8 cellular contexts compared by ENCODE assay signal in genomic region chr1:21344750-21345443, GRCh38. TPM values are rescaled to one million over a fixed set of nuclear protein-coding genes. Genes with fewer than 3 reads are reported as not detected.
DNase-seq lines count a peak whose midpoint lies in the region; ATAC-seq lines count a peak whose summit lies in the region.

No MANE protein-coding gene starts in this region.

- H3K27me3 ChIP-seq in iPS-20b (ENCODE audit: insufficient read depth, low read length) = peaks cover 41% of the 10 kb centered on the region

- no peaks in the 10 kb centered on the region for H3K9me3 ChIP-seq in iPS-20b (ENCODE audit: insufficient read depth, low read depth, low read length)

- H3K4me3 ChIP-seq in iPS-20b (ENCODE audit: low read length) = peak overlapping the region; percentile 75

- no peaks in the 10 kb centered on the region for H3K36me3 ChIP-seq in iPS-20b (ENCODE audit: insufficient read depth, low read depth, low read length)

- peak overlapping the region; percentile 71; the same call in 1 of the 2 replicates for H3K9ac ChIP-seq in iPS-20b (ENCODE audit: low read depth, low read length)

- peaks cover 5% of the 10 kb centered on the region; the same call in 1 of the 2 replicates for H3K4me1 ChIP-seq in iPS-20b (ENCODE audit: insufficient read depth, low read length)

- H3K27me3 Mint-ChIP-seq in activated T-cell treated with anti-CD3 and anti-CD28 coated beads, Interleukin-2, amount 50 U/mL, for 24 hours = no peaks in the 10 kb centered on the region
- H3K27me3 Mint-ChIP-seq in stimulated activated naive CD8-positive, alpha-beta T cell treated with anti-CD3 and anti-CD28 coated beads, Interleukin-15, amount 100 ng/mL, for 72 hours = no peaks in the 10 kb centered on the region

- DNase-seq in activated T-cell treated with anti-CD3 and anti-CD28 coated beads, Interleukin-2, amount 50 U/mL, for 24 hours = peak; percentile 56
- DNase-seq in activated T-cell treated with anti-CD3 and anti-CD28 coated beads for 4 hours = no peak
- DNase-seq in activated naive CD4-positive, alpha-beta T cell treated with anti-CD3 and anti-CD28 coated beads, Interleukin-2, amount 50 U/mL, for 72 hours (ENCODE audit: low spot score in 2 of 2) = no peak
- DNase-seq in stimulated activated naive CD8-positive, alpha-beta T cell treated with anti-CD3 and anti-CD28 coated beads, Interleukin-15, amount 100 ng/mL, for 72 hours = peak; percentile 27 to 32
- DNase-seq in NCI-H774 (lab: John Stamatoyannopoulos, UW) = no peak
- no peak for DNase-seq in LoVo (ENCODE audit: low spot score)

- ATAC-seq in HG03175 (IDR thresholded peaks at IDR 0.05; ENCODE audit: unreplicated experiment) = peak; percentile 20
- peak; percentile 23 to 46 for ATAC-seq in activated naive CD4-positive, alpha-beta T cell treated with anti-CD3 and anti-CD28 coated beads, Interleukin-2, amount 50 U/mL, for 72 hours
- ATAC-seq in stimulated activated naive CD8-positive, alpha-beta T cell treated with anti-CD3 and anti-CD28 coated beads, Interleukin-15, amount 100 ng/mL, for 72 hours = peak; percentile 51

- peaks cover 39% of the 10 kb centered on the region for H3K4me1 Mint-ChIP-seq in activated T-cell treated with anti-CD3 and anti-CD28 coated beads, Interleukin-2, amount 50 U/mL, for 24 hours (ENCODE audit: low read depth)
- peaks cover 42% of the 10 kb centered on the region for H3K4me1 Mint-ChIP-seq in stimulated activated naive CD8-positive, alpha-beta T cell treated with anti-CD3 and anti-CD28 coated beads, Interleukin-15, amount 100 ng/mL, for 72 hours

- no peaks in the 10 kb centered on the region for H3K9me3 Mint-ChIP-seq in activated T-cell treated with anti-CD3 and anti-CD28 coated beads, Interleukin-2, amount 50 U/mL, for 24 hours
- no peaks in the 10 kb centered on the region for H3K9me3 Mint-ChIP-seq in activated naive CD4-positive, alpha-beta T cell treated with anti-CD3 and anti-CD28 coated beads, Interleukin-2, amount 50 U/mL, for 72 hours
- no peaks in the 10 kb centered on the region for H3K9me3 Mint-ChIP-seq in stimulated activated naive CD8-positive, alpha-beta T cell treated with anti-CD3 and anti-CD28 coated beads, Interleukin-15, amount 100 ng/mL, for 72 hours

- H3K36me3 Mint-ChIP-seq in activated T-cell treated with anti-CD3 and anti-CD28 coated beads, Interleukin-2, amount 50 U/mL, for 24 hours (ENCODE audit: low read depth) = peaks cover 49% of the 10 kb centered on the region
- H3K36me3 Mint-ChIP-seq in activated naive CD4-positive, alpha-beta T cell treated with anti-CD3 and anti-CD28 coated beads, Interleukin-2, amount 50 U/mL, for 72 hours = peaks cover 16 to 39% of the 10 kb centered on the region in 2 donors

- peak overlapping the region; percentile 92 for H3K27ac Mint-ChIP-seq in activated T-cell treated with anti-CD3 and anti-CD28 coated beads, Interleukin-2, amount 50 U/mL, for 24 hours
- H3K27ac Mint-ChIP-seq in activated naive CD4-positive, alpha-beta T cell treated with anti-CD3 and anti-CD28 coated beads, Interleukin-2, amount 50 U/mL, for 72 hours = peak overlapping the region; percentile 90
- peak overlapping the region; percentile 81 to 93 for H3K27ac Mint-ChIP-seq in stimulated activated naive CD8-positive, alpha-beta T cell treated with anti-CD3 and anti-CD28 coated beads, Interleukin-15, amount 100 ng/mL, for 72 hours

- H3K27ac ChIP-seq in iPS-20b (ENCODE audit: low read length) = no peak overlapping the region

- peak overlapping the region; percentile 95 for H3K4me3 Mint-ChIP-seq in activated T-cell treated with anti-CD3 and anti-CD28 coated beads, Interleukin-2, amount 50 U/mL, for 24 hours
- peak overlapping the region; percentile 90 to 92 for H3K4me3 Mint-ChIP-seq in stimulated activated naive CD8-positive, alpha-beta T cell treated with anti-CD3 and anti-CD28 coated beads, Interleukin-15, amount 100 ng/mL, for 72 hours

RNA-seq across cellular contexts. Expression of gene ECE1, which starts 54.6 kb away (rescaled TPM):
- 100 to 1,000 TPM; 111 to 118 TPM for total RNA-seq in activated naive CD4-positive, alpha-beta T cell treated with anti-CD3 and anti-CD28 coated beads, Interleukin-2, amount 50 U/mL, for 72 hours

Comparison
In these comparisons a context has a peak if more than half of its experiments do, and no peak if none do; other contexts are left out.
1. DNase-seq: peak in activated T-cell treated with anti-CD3 and anti-CD28 coated beads, Interleukin-2, amount 50 U/mL, for 24 hours (single experiment) and stimulated activated naive CD8-positive, alpha-beta T cell treated with anti-CD3 and anti-CD28 coated beads, Interleukin-15, amount 100 ng/mL, for 72 hours (2 of 2); none in activated T-cell treated with anti-CD3 and anti-CD28 coated beads for 4 hours (single experiment), activated naive CD4-positive, alpha-beta T cell treated with anti-CD3 and anti-CD28 coated beads, Interleukin-2, amount 50 U/mL, for 72 hours (0 of 2), NCI-H774 (single experiment) and LoVo (single experiment).
2. Peak in every context shown above with its lines, with median percentiles within 50 percentile points of each other: H3K27ac Mint-ChIP-seq and ATAC-seq.